In genomic region chr2:18105929-18106328, GRCh38 we compare ENCODE assay signal across 23 cellular contexts.
"Had no signal": no experiment of that assay in that cellular context is flagged by ENCODE, and none has a peak within 500 bp of the region (broad histone marks: within the 10 kb centered on the region; RNA-seq: fewer than 3 reads in every experiment).

No MANE protein-coding gene starts in this region.

- H3K4me3 ChIP-seq: left ventricle myocardium inferior, lung, pancreas, prostate gland, sigmoid colon, spleen, suprapubic skin, tibial nerve, uterus had no signal

- H3K36me3 ChIP-seq: left ventricle myocardium inferior, pancreas, prostate gland, sigmoid colon, spleen, suprapubic skin, tibial nerve, uterus had no signal

- DNase-seq: hypothalamus; immature natural killer cell; kidney; left ventricle myocardium inferior; naive B cell; natural killer cell; nephron progenitor cell; pancreas; posterior cingulate gyrus; retina; right cardiac atrium; sigmoid colon; small intestine; spleen; stimulated activated CD4-positive, alpha-beta T cell treated with anti-CD3 and anti-CD28 coated beads, Interleukin-4, amount 100 ng/mL, for 24 hours; stimulated activated naive CD4-positive, alpha-beta T cell; uterus had no signal

- ATAC-seq: natural killer cell; pancreas; right cardiac atrium; stimulated activated effector memory CD8-positive, alpha-beta T cell treated with anti-CD3 and anti-CD28 coated beads, Interleukin-12 subunit alpha, Interleukin-12 subunit beta, amount 100 ng/mL, for 72 hours had no signal

- H3K4me1 ChIP-seq: pancreas, prostate gland, spleen, suprapubic skin, uterus had no signal

- H3K27ac ChIP-seq: left ventricle myocardium inferior, prostate gland, sigmoid colon, spleen, suprapubic skin, uterus had no signal

- FAIRE-seq: islet of Langerhans, kidney, pancreas, small intestine had no signal

- H3K9me3 ChIP-seq: left ventricle myocardium inferior, pancreas, prostate gland, sigmoid colon, spleen, suprapubic skin, tibial nerve, uterus had no signal

- H3K27me3 ChIP-seq: pancreas, sigmoid colon, spleen, suprapubic skin, tibial nerve, uterus had no signal
